8 cellular contexts compared by ENCODE assay signal in genomic region chr6:43174263-43175112, GRCh38. TPM values are rescaled to one million over a fixed set of nuclear protein-coding genes. Genes with fewer than 3 reads are reported as not detected.
DNase-seq lines count a peak whose midpoint lies in the region; ATAC-seq and TF ChIP-seq lines count a peak whose summit lies in the region.

No MANE protein-coding gene starts in this region.

- H3K4me1 ChIP-seq in PC-9 (replicated peaks; ENCODE audit: insufficient read depth) (peaks cover 29% of the 10 kb centered on the region), mucosa of stomach (ENCODE audit: control insufficient read depth, insufficient read depth, low read length) (peaks cover 32% of the 10 kb centered on the region)

- no peaks in the 10 kb centered on the region for H3K9me2 ChIP-seq in PC-9 (ENCODE audit: insufficient read depth)

- H3K27ac ChIP-seq in PC-9: peak overlapping the region; percentile 40

- POLR2A ChIA-PET in PC-9 (lab: Charles Lee; ENCODE audit: unreplicated experiment): interaction anchor here (0.6 to 1.0 kb wide), 2 partner anchors 82 to 115 kb away, joined by 7 to 10 read pairs; partner anchors contain the start of genes KLC4 and MRPL2

- no peak for TF ChIP-seq CTCF in PC-9 (conservative IDR thresholded peaks at IDR 0.05)

- intact Hi-C loops in PC-9 (cut with micrococcal nuclease; ENCODE audit: unreplicated experiment): loop anchor here (1.0 to 10.0 kb wide), 4 partner anchors 115 to 453 kb away; partner anchors contain the start of genes GTPBP2, KLC4, MRPL2 and ZNF318

- H3F3A ChIP-seq in PC-9 (ENCODE audit: insufficient read depth, low read depth): peaks cover 29% of the 10 kb centered on the region

- no peaks in the 10 kb centered on the region for H3K27me3 ChIP-seq in PC-9 (ENCODE audit: insufficient read depth, low read depth)
- no peaks in the 10 kb centered on the region for H3K27me3 ChIP-seq in mucosa of stomach (ENCODE audit: control insufficient read depth, insufficient read depth, low read length)

- no peak overlapping the region for H2AFZ ChIP-seq in PC-9

- no TSS peak for BruUV-seq in PC-9 (replicated peaks; lab: Mats Ljungman, UMichigan)

- CTCF ChIA-PET in PC-9 (lab: Charles Lee): interaction anchor here (0.8 kb wide), 1 partner anchor 13 kb away, joined by 7 read pairs; no protein-coding TSS in a partner anchor

- DNase-seq in DMS153 (lab: John Stamatoyannopoulos, UW) (peak; percentile 97), PC-9 (peak; percentile 96 to 98)
- DNase-seq in Jurkat, Clone E6-1 (ENCODE audit: low read depth, low spot score): peak; percentile 96
- peak; percentile 93 to 95 for DNase-seq in activated T-cell treated with anti-CD3 and anti-CD28 coated beads, Interleukin-2, amount 50 U/mL, for 48 hours
- DNase-seq in stimulated activated CD8-positive, alpha-beta memory T cell treated with anti-CD3 and anti-CD28 coated beads, Interleukin-4, amount 100 ng/mL, for 48 hours: peak; percentile 96

- H3K36me3 ChIP-seq in PC-9 (ENCODE audit: low read depth) (peaks cover 9% of the 10 kb centered on the region; the same call in 1 of the 2 replicates), mucosa of stomach (ENCODE audit: control insufficient read depth, insufficient read depth, low read length) (peaks cover 25% of the 10 kb centered on the region)

- peak overlapping the region; percentile 87 for H3K4me2 ChIP-seq in PC-9

- no peaks in the 10 kb centered on the region for H3K9me3 ChIP-seq in PC-9 (ENCODE audit: insufficient read depth, low read depth)
- no peaks in the 10 kb centered on the region for H3K9me3 ChIP-seq in mucosa of stomach (ENCODE audit: control insufficient read depth, low read length)

- peak overlapping the region; percentile 92 for H3K9ac ChIP-seq in mucosa of stomach (ENCODE audit: low read length)

- H4K20me1 ChIP-seq in PC-9 (ENCODE audit: insufficient read depth): peaks cover 9% of the 10 kb centered on the region; the same call in 1 of the 2 replicates

- peak overlapping the region; percentile 35 for H3K4me3 ChIP-seq in Jurkat, Clone E6-1 (ENCODE audit: low read length)
- H3K4me3 ChIP-seq in PC-9 (peak overlapping the region; percentile 49; the same call in 1 of the 2 replicates), mucosa of stomach (ENCODE audit: low read length) (no peak overlapping the region)

- peak; percentile 72 for ATAC-seq in GM21717 (IDR thresholded peaks at IDR 0.05; ENCODE audit: unreplicated experiment)
- ATAC-seq in esophagus mucosa: peak; percentile 86

- peaks cover 36% of the 10 kb centered on the region for H3K79me2 ChIP-seq in PC-9 (ENCODE audit: low read depth)

RNA-seq across cellular contexts. Expression of gene SRF, which starts 3.4 kb away (rescaled TPM):
- 37.4 TPM for polyA plus RNA-seq in Jurkat, Clone E6-1 (2012; ENCODE audit: insufficient read depth, insufficient read length)
- 22.0 and 25.4 TPM in 2 replicates for total RNA-seq in PC-9 (2021)
- total RNA-seq in esophagus mucosa: 19.3 TPM

RNA-seq across cellular contexts. Expression of gene CUL9, which starts 7.5 kb away (rescaled TPM):
- 50.1 TPM for polyA plus RNA-seq in Jurkat, Clone E6-1 (2012; ENCODE audit: insufficient read depth, insufficient read length)
- 52.8 and 71.6 TPM in 2 replicates for total RNA-seq in PC-9 (2021)
- 23.6 TPM for total RNA-seq in esophagus mucosa

RNA-seq across cellular contexts. Expression of gene DNPH1, which starts 54.8 kb away (rescaled TPM):
- 108 TPM for polyA plus RNA-seq in Jurkat, Clone E6-1 (2012; ENCODE audit: insufficient read depth, insufficient read length)
- 43.5 and 57.0 TPM in 2 replicates for total RNA-seq in PC-9 (2021)
- 40.2 TPM for total RNA-seq in esophagus mucosa
